In genomic region chr14:58711382-58711781, GRCh38 we compare ENCODE assay signal across 11 cellular contexts.
"Had no signal": no experiment of that assay in that cellular context is flagged by ENCODE, and none has a peak within 500 bp of the region (broad histone marks: within the 10 kb centered on the region; RNA-seq: fewer than 3 reads in every experiment).

No MANE protein-coding gene starts in this region.

- H3K4me3 ChIP-seq: GM23248, GM23338, HAP-1 had no signal

- DNase-seq: GM23248, GOT3, H7, H9, HCEC 1CT, HFFc6 had no signal

- FAIRE-seq: H1, H54 had no signal

- H3K36me3 ChIP-seq: HAP-1 had no signal

- H3K4me2 ChIP-seq: GM23338 had no signal

- H3K27ac ChIP-seq: GM23248 had no signal

- H3K9me3 ChIP-seq: HAP-1 had no signal

- ATAC-seq: GM23338, HCT116 had no signal
